ENCODE assay signal across 9 cellular contexts in the genomic region with DNA sequence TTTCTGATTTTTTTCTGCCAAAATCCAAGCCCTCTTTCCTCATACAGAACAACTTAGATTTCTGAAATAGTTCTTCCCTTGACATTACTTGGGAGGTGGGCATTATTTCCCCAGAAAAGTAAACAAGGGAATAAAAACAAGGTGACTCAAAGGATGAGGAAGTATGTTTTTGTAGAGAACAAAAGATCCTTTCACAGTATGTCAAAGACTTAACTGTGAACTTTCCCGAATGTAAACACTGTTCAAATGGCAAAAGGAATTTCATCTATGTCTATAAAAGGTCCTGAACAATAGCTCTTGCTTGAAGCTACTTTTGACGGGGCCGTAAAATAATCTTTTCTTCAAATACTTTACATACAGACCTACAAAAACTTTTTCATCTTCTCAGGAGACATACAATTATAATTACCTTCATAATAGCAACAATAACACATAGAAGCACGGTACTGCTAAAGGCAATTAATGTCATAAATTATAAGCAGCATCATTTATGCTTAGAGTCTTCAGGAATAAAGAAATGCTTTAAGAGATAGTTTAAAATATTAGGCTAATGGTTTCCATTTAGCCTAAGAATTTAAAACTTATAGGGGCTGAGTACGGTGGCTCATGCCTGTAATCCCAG.
DNase-seq lines count a peak whose midpoint lies in the region; ATAC-seq, FAIRE-seq and TF ChIP-seq lines count a peak whose summit lies in the region.
"Had no signal": no experiment of that assay in that cellular context is flagged by ENCODE, and none has a peak within 500 bp of the region (broad histone marks: within the 10 kb centered on the region; RNA-seq: fewer than 3 reads in every experiment).

No MANE protein-coding gene starts in this region.

- H3K4me2 ChIP-seq in astrocyte (ENCODE audit: low read length) (peak overlapping the region; percentile 65), MM.1S (ENCODE audit: low read depth, low read length) (no peak overlapping the region)

- H3K4me3 Mint-ChIP-seq in astrocyte (ENCODE audit: unreplicated experiment) (no peak overlapping the region), CD14-positive monocyte (no peak overlapping the region)

- no peak for TF ChIP-seq POLR2A in tibial nerve (IDR thresholded peaks at IDR 0.05)

- no peaks in the 10 kb centered on the region for H3F3A ChIP-seq in MM.1S (ENCODE audit: insufficient read depth, low read length)

- H3K9me3 Mint-ChIP-seq in astrocyte (ENCODE audit: unreplicated experiment) (no peaks in the 10 kb centered on the region), CD14-positive monocyte (peaks cover 0 to 3% (median 0%) of the 10 kb centered on the region in 7 donors)

- H3K4me1 Mint-ChIP-seq in astrocyte (ENCODE audit: low read depth, unreplicated experiment), result peaks cover 32% of the 10 kb centered on the region
- H3K4me1 Mint-ChIP-seq in CD14-positive monocyte, result peaks cover 34% of the 10 kb centered on the region

- no peaks in the 10 kb centered on the region for H4K20me1 ChIP-seq in astrocyte (ENCODE audit: insufficient read depth, low read length)
- H4K20me1 ChIP-seq in MM.1S (ENCODE audit: insufficient read depth, low read length), result no peaks in the 10 kb centered on the region

- H3K9ac ChIP-seq in HUES48 (ENCODE audit: low read depth, low read length) (no peak overlapping the region), astrocyte (ENCODE audit: low read length) (peak overlapping the region; percentile 60), MM.1S (ENCODE audit: low read length) (no peak overlapping the region)

- intact Hi-C loops in CD14-positive monocyte (cut with micrococcal nuclease), result loop anchor here in 1 of 2 donors (5.0 kb wide), 1 partner anchor 181 kb away; no protein-coding TSS in a partner anchor

- H3K27ac ChIP-seq in HUES48 (ENCODE audit: low read depth, low read length), result peak overlapping the region; percentile 34
- H3K27ac ChIP-seq in astrocyte (ENCODE audit: low read depth, low read length), result peak overlapping the region; percentile 81
- H3K27ac ChIP-seq in layer of hippocampus (ENCODE audit: low read depth, low read length), result peak overlapping the region; percentile 40
- peak overlapping the region; percentile 36 to 82 (median 68) for H3K27ac ChIP-seq in tibial nerve
- H3K27ac ChIP-seq in MM.1S (ENCODE audit: low read length), result no peak overlapping the region

- H3K4me3 ChIP-seq in HUES48 (ENCODE audit: low read depth, low read length) (no peak overlapping the region), astrocyte (ENCODE audit: insufficient read depth, low read depth, low read length) (no peak overlapping the region), tibial nerve (no peak overlapping the region), MM.1S (ENCODE audit: low read length) (no peak overlapping the region)

- ATAC-seq in HG02763 (IDR thresholded peaks at IDR 0.05; ENCODE audit: unreplicated experiment), result no peak

- WGBS in tibial nerve, 2 donors, result 33 to 37% methylated on average over 5 of the region's 5 CpGs

- H3K27me3 Mint-ChIP-seq in astrocyte (ENCODE audit: low read depth, unreplicated experiment) (no peaks in the 10 kb centered on the region), CD14-positive monocyte (ENCODE audit: low read depth in 3 of 3) (no peaks in the 10 kb centered on the region)

- no peak for TF ChIP-seq EP300 in tibial nerve (IDR thresholded peaks at IDR 0.05)

- H3K9me3 ChIP-seq in HUES48 (ENCODE audit: control insufficient read depth, insufficient read depth, low read length), result no peaks in the 10 kb centered on the region
- H3K9me3 ChIP-seq in astrocyte (ENCODE audit: insufficient read depth, low read depth, low read length), result no peaks in the 10 kb centered on the region
- H3K9me3 ChIP-seq in tibial nerve, result no peaks in the 10 kb centered on the region
- H3K9me3 ChIP-seq in MM.1S (replicated peaks; ENCODE audit: insufficient read depth, low read length), result no peaks in the 10 kb centered on the region

- no peaks in the 10 kb centered on the region for H3K36me3 Mint-ChIP-seq in astrocyte (ENCODE audit: low read depth, unreplicated experiment)
- peaks cover 0 to 1% of the 10 kb centered on the region in 2 donors for H3K36me3 Mint-ChIP-seq in CD14-positive monocyte

- H3K36me3 ChIP-seq in HUES48 (ENCODE audit: control insufficient read depth, insufficient read depth, low read length), result no peaks in the 10 kb centered on the region
- no peaks in the 10 kb centered on the region for H3K36me3 ChIP-seq in astrocyte (ENCODE audit: insufficient read depth, low read length)
- no peaks in the 10 kb centered on the region for H3K36me3 ChIP-seq in tibial nerve
- no peaks in the 10 kb centered on the region for H3K36me3 ChIP-seq in MM.1S (replicated peaks; ENCODE audit: insufficient read depth, low read length)

- no peaks in the 10 kb centered on the region for H3K9me2 ChIP-seq in MM.1S (replicated peaks; ENCODE audit: insufficient read depth, low read length)

- TF ChIP-seq CTCF in astrocyte (IDR thresholded peaks at IDR 0.05; ENCODE audit: insufficient read depth, low read depth, low read length) (no peak), tibial nerve (IDR thresholded peaks at IDR 0.05) (no peak), CD14-positive monocyte (IDR thresholded peaks at IDR 0.05) (no peak), MM.1S (IDR thresholded peaks at IDR 0.05; ENCODE audit: low read length) (no peak)

- H3K79me2 ChIP-seq in astrocyte (ENCODE audit: insufficient read depth, low read length) (no peaks in the 10 kb centered on the region), MM.1S (ENCODE audit: low read length) (no peaks in the 10 kb centered on the region)

- peak; percentile 81 for DNase-seq in astrocyte (ENCODE audit: low read depth)
- no peak for DNase-seq in tibial nerve (ENCODE audit: low spot score in 2 of 2)
- no peak for DNase-seq in CD14-positive monocyte (ENCODE audit: low spot score)
- no peak for DNase-seq in MM.1S
- DNase-seq: activated CD8-positive, alpha-beta memory T cell treated with anti-CD3 and anti-CD28 coated beads, Interleukin-2, amount 50 U/mL, for 4 hours; midbrain had no signal

- H2AFZ ChIP-seq in astrocyte (ENCODE audit: low read depth, low read length), result no peak overlapping the region
- no peak overlapping the region for H2AFZ ChIP-seq in MM.1S (ENCODE audit: low read length)

- H3K27ac Mint-ChIP-seq in astrocyte (ENCODE audit: unreplicated experiment) (no peak overlapping the region), CD14-positive monocyte (no peak overlapping the region)

- FAIRE-seq in astrocyte (lab: Jason Lieb, UNC), result no peak

- H3K4me1 ChIP-seq in HUES48 (ENCODE audit: control insufficient read depth, insufficient read depth, low read length) (peaks cover 22% of the 10 kb centered on the region), astrocyte (ENCODE audit: insufficient read depth, low read length) (peaks cover 18% of the 10 kb centered on the region), tibial nerve (peaks cover 0 to 74% (median 37%) of the 10 kb centered on the region in 4 donors), MM.1S (ENCODE audit: low read length) (no peaks in the 10 kb centered on the region)

- H3K27me3 ChIP-seq in HUES48 (ENCODE audit: control insufficient read depth, insufficient read depth, low read length) (no peaks in the 10 kb centered on the region), astrocyte (ENCODE audit: insufficient read depth, low read length) (no peaks in the 10 kb centered on the region), layer of hippocampus (ENCODE audit: control insufficient read depth, insufficient read depth, low read length) (no peaks in the 10 kb centered on the region), tibial nerve (no peaks in the 10 kb centered on the region), MM.1S (replicated peaks; ENCODE audit: insufficient read depth, low read length) (no peaks in the 10 kb centered on the region)
